21 cellular contexts compared by ENCODE assay signal in the genomic region with DNA sequence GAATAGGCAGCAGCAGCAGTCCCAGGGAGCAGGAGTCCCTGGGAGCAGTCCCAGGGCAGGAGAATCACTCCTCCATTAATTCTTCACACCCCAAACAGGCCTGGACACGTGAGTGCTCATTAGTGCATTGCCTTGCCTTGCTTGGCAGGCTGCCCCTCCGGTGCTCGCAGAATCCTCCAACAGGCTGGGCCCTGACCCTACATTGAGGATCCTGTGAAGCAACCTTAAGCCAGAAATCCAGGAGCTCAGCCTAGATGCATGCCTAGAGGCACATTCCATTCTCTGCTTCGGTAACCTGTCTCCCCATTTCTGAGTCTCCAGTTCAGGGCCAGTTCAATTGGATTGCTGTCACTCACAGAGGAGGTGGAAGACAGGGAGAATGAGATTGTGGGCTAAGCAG.
DNase-seq lines count a peak whose midpoint lies in the region; ATAC-seq and TF ChIP-seq lines count a peak whose summit lies in the region.
"Had no signal": no experiment of that assay in that cellular context is flagged by ENCODE, and none has a peak within 500 bp of the region (broad histone marks: within the 10 kb centered on the region; RNA-seq: fewer than 3 reads in every experiment).

No MANE protein-coding gene starts in this region.

- ATAC-seq in IMR-90 (ENCODE audit: low read depth) (no peak), RWPE2 (ENCODE audit: low read depth) (peak; percentile 96)
- no peak for ATAC-seq in activated CD8-positive, alpha-beta T cell treated with anti-CD3 and anti-CD28 coated beads for 36 hours
- ATAC-seq: activated naive CD8-positive, alpha-beta T cell treated with anti-CD3 and anti-CD28 coated beads, Interleukin-2, amount 50 U/mL, for 24 hours; mucosa of descending colon had no signal

- DNase-seq in IMR-90: no peak
- DNase-seq in RWPE2 (ENCODE audit: low spot score): peak; percentile 80
- no peak for DNase-seq in esophagus squamous epithelium (lab: John Stamatoyannopoulos, UW)
- DNase-seq in mesothelial cell of epicardium (ENCODE audit: low spot score in 2 of 2, unreplicated experiment in 2 of 2): peak in 1 of 2 experiments; percentile 40
- DNase-seq in inferior parietal cortex (ENCODE audit: extremely low spot score): no peak
- no peak for DNase-seq in NCI-H2029 treated with DMSO at 0.1 percent for 48 hours (lab: John Stamatoyannopoulos, UW)
- DNase-seq in activated CD8-positive, alpha-beta T cell treated with anti-CD3 and anti-CD28 coated beads for 36 hours: no peak
- DNase-seq in foreskin fibroblast: no peak
- DNase-seq: activated CD4-positive, alpha-beta T cell treated with anti-CD3 and anti-CD28 coated beads, Interleukin-2, amount 10 ng/mL, durations not matched to agents 24 days and 14 days; activated naive CD8-positive, alpha-beta T cell treated with anti-CD3 and anti-CD28 coated beads, Interleukin-2, amount 50 U/mL, for 24 hours; activated T-cell treated with anti-CD3 and anti-CD28 coated beads, Interleukin-2, amount 50 U/mL, for 24 hours; cerebellar nuclear complex; DMS153; dorsolateral prefrontal cortex; H7; mucosa of descending colon; NCI-H2029; NCI-H226; WERI-Rb-1 had no signal

- peak overlapping the region; percentile 10 for H3K27ac Mint-ChIP-seq in mesothelial cell of epicardium
- H3K27ac Mint-ChIP-seq in activated CD8-positive, alpha-beta T cell treated with anti-CD3 and anti-CD28 coated beads for 36 hours: no peak overlapping the region
- H3K27ac Mint-ChIP-seq: activated CD4-positive, alpha-beta T cell treated with anti-CD3 and anti-CD28 coated beads, Interleukin-2, amount 10 ng/mL, durations not matched to agents 24 days and 14 days; activated naive CD8-positive, alpha-beta T cell treated with anti-CD3 and anti-CD28 coated beads, Interleukin-2, amount 50 U/mL, for 24 hours; activated T-cell treated with anti-CD3 and anti-CD28 coated beads, Interleukin-2, amount 50 U/mL, for 24 hours; natural killer cell treated with Interleukin-12 subunit alpha and Interleukin-12 subunit beta and Interleukin-15 and Interleukin-18, amount 100 ng/mL, for 72 hours had no signal

- no peak overlapping the region for H2BK5ac ChIP-seq in IMR-90 (ENCODE audit: low read depth, low read length, poor library complexity, severe bottlenecking)

- POLR2A ChIA-PET in IMR-90 (lab: Charles Lee; ENCODE audit: unreplicated experiment): no interaction called here
- POLR2A ChIA-PET in activated CD8-positive, alpha-beta T cell treated with anti-CD3 and anti-CD28 coated beads for 36 hours (lab: Charles Lee): no interaction called here

- H2AK9ac ChIP-seq in IMR-90 (replicated peaks; ENCODE audit: low read depth, low read length, poor library complexity): no peak overlapping the region

- H3K27me3 Mint-ChIP-seq in mesothelial cell of epicardium (ENCODE audit: low read depth): no peaks in the 10 kb centered on the region
- H3K27me3 Mint-ChIP-seq in activated CD8-positive, alpha-beta T cell treated with anti-CD3 and anti-CD28 coated beads for 36 hours: no peaks in the 10 kb centered on the region
- H3K27me3 Mint-ChIP-seq: activated CD4-positive, alpha-beta T cell treated with anti-CD3 and anti-CD28 coated beads, Interleukin-2, amount 10 ng/mL, durations not matched to agents 24 days and 14 days; activated naive CD8-positive, alpha-beta T cell treated with anti-CD3 and anti-CD28 coated beads, Interleukin-2, amount 50 U/mL, for 24 hours; activated T-cell treated with anti-CD3 and anti-CD28 coated beads, Interleukin-2, amount 50 U/mL, for 24 hours; natural killer cell treated with Interleukin-12 subunit alpha and Interleukin-12 subunit beta and Interleukin-15 and Interleukin-18, amount 100 ng/mL, for 72 hours had no signal

- no peak for TF ChIP-seq RAD21 in IMR-90 (IDR thresholded peaks at IDR 0.05; ENCODE audit: low read length)

- H4K20me1 ChIP-seq in IMR-90 (ENCODE audit: insufficient read depth, low read length): no peaks in the 10 kb centered on the region

- H3K27me3 ChIP-seq in IMR-90 (ENCODE audit: control insufficient read depth, insufficient read depth, low read length) (no peaks in the 10 kb centered on the region), RWPE2 (ENCODE audit: insufficient read depth, poor library complexity, severe bottlenecking) (no peaks in the 10 kb centered on the region), esophagus squamous epithelium (no peaks in the 10 kb centered on the region)
- H3K27me3 ChIP-seq: dorsolateral prefrontal cortex had no signal

- no peak overlapping the region for H3K14ac ChIP-seq in IMR-90 (replicated peaks; ENCODE audit: low read depth, low read length)

- H2BK120ac ChIP-seq in IMR-90 (ENCODE audit: low read depth, low read length): no peak overlapping the region

- 57% methylated on average over 1 of the region's 4 CpGs; no CpG with 5 or more reads in 1 of the 2 experiments for WGBS in IMR-90 (ENCODE audit: extremely low coverage in 2 of 2, insufficient read length in 1 of 2), 2 experiments
- WGBS in esophagus squamous epithelium, 2 donors: 33 to 63% methylated on average over 4 of the region's 4 CpGs

- no peak overlapping the region for H3K9ac ChIP-seq in IMR-90 (ENCODE audit: low read depth, low read length)

- H3K36me3 Mint-ChIP-seq in mesothelial cell of epicardium: no peaks in the 10 kb centered on the region
- H3K36me3 Mint-ChIP-seq in activated CD8-positive, alpha-beta T cell treated with anti-CD3 and anti-CD28 coated beads for 36 hours (ENCODE audit: low read depth): no peaks in the 10 kb centered on the region

- dilution Hi-C loops in IMR-90 (cut with HindIII; ENCODE audit: low sequenced_read_pairs, unreplicated experiment): no loop called here

- H3K27ac ChIP-seq in IMR-90 (ENCODE audit: insufficient read depth, low read length): no peak overlapping the region
- peak overlapping the region; percentile 15 for H3K27ac ChIP-seq in RWPE2 (ENCODE audit: poor library complexity, severe bottlenecking)
- H3K27ac ChIP-seq in esophagus squamous epithelium: peak overlapping the region in 3 of 4 donors; percentile 17 to 49 (median 48)
- H3K27ac ChIP-seq: dorsolateral prefrontal cortex, WERI-Rb-1 had no signal

- intact Hi-C loops in IMR-90 (cut with micrococcal nuclease): no loop called here
- intact Hi-C loops in esophagus squamous epithelium (cut with DNase I): no loop called here
- intact Hi-C loops in activated CD8-positive, alpha-beta T cell treated with anti-CD3 and anti-CD28 coated beads for 36 hours (cut with micrococcal nuclease): no loop called here

- H2BK15ac ChIP-seq in IMR-90 (ENCODE audit: low read depth, low read length): no peak overlapping the region

- H3K9me3 Mint-ChIP-seq in mesothelial cell of epicardium: no peaks in the 10 kb centered on the region
- peaks cover 2% of the 10 kb centered on the region for H3K9me3 Mint-ChIP-seq in activated CD8-positive, alpha-beta T cell treated with anti-CD3 and anti-CD28 coated beads for 36 hours
- H3K9me3 Mint-ChIP-seq: activated CD4-positive, alpha-beta T cell treated with anti-CD3 and anti-CD28 coated beads, Interleukin-2, amount 10 ng/mL, durations not matched to agents 24 days and 14 days; activated T-cell treated with anti-CD3 and anti-CD28 coated beads, Interleukin-2, amount 50 U/mL, for 24 hours had no signal

- H3K56ac ChIP-seq in IMR-90 (ENCODE audit: extremely low read depth, insufficient read depth, low read length): no peak overlapping the region

- CTCF ChIA-PET in IMR-90 (lab: Yijun Ruan, JAX): no interaction called here
- CTCF ChIA-PET in activated CD8-positive, alpha-beta T cell treated with anti-CD3 and anti-CD28 coated beads for 36 hours (lab: Charles Lee): no interaction called here

- no peak overlapping the region for H4K91ac ChIP-seq in IMR-90 (ENCODE audit: insufficient read depth, low read depth, low read length)

- H3K18ac ChIP-seq in IMR-90 (ENCODE audit: low read depth, low read length): no peak overlapping the region

- H2AFZ ChIP-seq in IMR-90 (replicated peaks; ENCODE audit: low read length, poor library complexity): peak overlapping the region; percentile 18

- no peak overlapping the region for H2AK5ac ChIP-seq in IMR-90 (ENCODE audit: low read depth, low read length)

- H4K5ac ChIP-seq in IMR-90 (ENCODE audit: low read depth, low read length): no peak overlapping the region

- no peaks in the 10 kb centered on the region for H3K9me1 ChIP-seq in IMR-90 (ENCODE audit: insufficient read depth, low read length)

- BruUV-seq in IMR-90 (replicated peaks; lab: Mats Ljungman, UMichigan): no TSS peak

- H3K4me1 Mint-ChIP-seq in mesothelial cell of epicardium: peaks cover 19% of the 10 kb centered on the region
- no peaks in the 10 kb centered on the region for H3K4me1 Mint-ChIP-seq in activated CD8-positive, alpha-beta T cell treated with anti-CD3 and anti-CD28 coated beads for 36 hours (ENCODE audit: low read depth)
- H3K4me1 Mint-ChIP-seq: activated CD4-positive, alpha-beta T cell treated with anti-CD3 and anti-CD28 coated beads, Interleukin-2, amount 10 ng/mL, durations not matched to agents 24 days and 14 days; activated naive CD8-positive, alpha-beta T cell treated with anti-CD3 and anti-CD28 coated beads, Interleukin-2, amount 50 U/mL, for 24 hours had no signal

- in situ Hi-C loops in IMR-90 (cut with MboI; ENCODE audit: low sequenced_read_pairs): no loop called here

- H3K4me2 ChIP-seq in IMR-90 (ENCODE audit: low read depth, low read length): no peak overlapping the region
- H3K4me2 ChIP-seq: smooth muscle cell had no signal

- H3K4ac ChIP-seq in IMR-90 (ENCODE audit: low read depth, low read length): no peak overlapping the region

- no peak overlapping the region for H3K23ac ChIP-seq in IMR-90 (ENCODE audit: low read depth, low read length)

- H2BK20ac ChIP-seq in IMR-90 (ENCODE audit: low read depth, low read length): no peak overlapping the region

- TF ChIP-seq POLR2A in IMR-90 (IDR thresholded peaks at IDR 0.05; ENCODE audit: low read depth, low read length): no peak
- no peak for TF ChIP-seq POLR2A in esophagus squamous epithelium (IDR thresholded peaks at IDR 0.05)

- H3K4me1 ChIP-seq in IMR-90 (ENCODE audit: control insufficient read depth, insufficient read depth, low read length) (no peaks in the 10 kb centered on the region), RWPE2 (ENCODE audit: insufficient read depth, poor library complexity, severe bottlenecking) (peaks cover 13% of the 10 kb centered on the region), esophagus squamous epithelium (peaks cover 0 to 45% (median 4%) of the 10 kb centered on the region in 3 donors)

- H4K8ac ChIP-seq in IMR-90 (ENCODE audit: low read depth in 2 of 2, low read length in 2 of 2): no peak overlapping the region

- H3K4me3 Mint-ChIP-seq in mesothelial cell of epicardium: no peak overlapping the region
- H3K4me3 Mint-ChIP-seq in activated CD8-positive, alpha-beta T cell treated with anti-CD3 and anti-CD28 coated beads for 36 hours: no peak overlapping the region
- H3K4me3 Mint-ChIP-seq: activated CD4-positive, alpha-beta T cell treated with anti-CD3 and anti-CD28 coated beads, Interleukin-2, amount 10 ng/mL, durations not matched to agents 24 days and 14 days; activated naive CD8-positive, alpha-beta T cell treated with anti-CD3 and anti-CD28 coated beads, Interleukin-2, amount 50 U/mL, for 24 hours; activated T-cell treated with anti-CD3 and anti-CD28 coated beads, Interleukin-2, amount 50 U/mL, for 24 hours; natural killer cell treated with Interleukin-12 subunit alpha and Interleukin-12 subunit beta and Interleukin-15 and Interleukin-18, amount 100 ng/mL, for 72 hours had no signal

- H3K9me3 ChIP-seq in IMR-90 (ENCODE audit: control insufficient read depth, insufficient read depth, low read length) (no peaks in the 10 kb centered on the region), RWPE2 (ENCODE audit: severe bottlenecking) (no peaks in the 10 kb centered on the region), esophagus squamous epithelium (no peaks in the 10 kb centered on the region)
- H3K9me3 ChIP-seq: mucosa of descending colon had no signal

- H3K4me3 ChIP-seq in IMR-90 (ENCODE audit: insufficient read depth, low read depth, low read length) (no peak overlapping the region), RWPE2 (ENCODE audit: severe bottlenecking) (no peak overlapping the region), esophagus squamous epithelium (no peak overlapping the region), foreskin fibroblast (ENCODE audit: low read depth in 1 of 2, low read length in 2 of 2) (no peak overlapping the region)
- H3K4me3 ChIP-seq: dorsolateral prefrontal cortex, mucosa of descending colon, smooth muscle cell had no signal

- H3K79me1 ChIP-seq in IMR-90 (ENCODE audit: low read depth in 1 of 2, low read length in 2 of 2): no peaks in the 10 kb centered on the region

- H3K36me3 ChIP-seq in IMR-90 (ENCODE audit: control insufficient read depth, insufficient read depth, low read length) (no peaks in the 10 kb centered on the region), RWPE2 (ENCODE audit: low read depth) (no peaks in the 10 kb centered on the region), esophagus squamous epithelium (no peaks in the 10 kb centered on the region)
- H3K36me3 ChIP-seq: WERI-Rb-1 had no signal

- TF ChIP-seq CTCF in IMR-90 (conservative IDR thresholded peaks at IDR 0.05; ENCODE audit: low read depth, low read length) (no peak), RWPE2 (IDR thresholded peaks at IDR 0.05; ENCODE audit: poor library complexity, severe bottlenecking) (no peak), esophagus squamous epithelium (IDR thresholded peaks at IDR 0.05) (no peak), mesothelial cell of epicardium (IDR thresholded peaks at IDR 0.05; ENCODE audit: unreplicated experiment) (no peak), foreskin fibroblast (IDR thresholded peaks at IDR 0.05; ENCODE audit: low read depth, low read length) (no peak)
- TF ChIP-seq CTCF in activated CD8-positive, alpha-beta T cell treated with anti-CD3 and anti-CD28 coated beads for 36 hours (IDR thresholded peaks at IDR 0.05): no peak
